8 cellular contexts compared by ENCODE assay signal in genomic region chr18:31741096-31741735, GRCh38. TPM values are rescaled to one million over a fixed set of nuclear protein-coding genes. Genes with fewer than 3 reads are reported as not detected.
A peak's percentile ranks its signal among the peaks of the same experiment; 100 is the strongest.
DNase-seq lines count a peak whose midpoint lies in the region; ATAC-seq, FAIRE-seq and TF ChIP-seq lines count a peak whose summit lies in the region.

No MANE protein-coding gene starts in this region.

- H3K27ac Mint-ChIP-seq in osteocyte (ENCODE audit: unreplicated experiment) = no peak overlapping the region

- H3K9me1 ChIP-seq in endothelial cell of umbilical vein (replicated peaks; ENCODE audit: control insufficient read depth, extremely low read depth, insufficient read depth, low read length) = no peaks in the 10 kb centered on the region

- H3K9ac ChIP-seq in endothelial cell of umbilical vein (replicated peaks; ENCODE audit: extremely low read depth, insufficient read depth, low read length) = no peak overlapping the region

- dilution Hi-C loops in endothelial cell of umbilical vein (cut with MboI; ENCODE audit: extremely low pct_ligation_motif_present, low sequenced_read_pairs) = no loop called here

- H3K27ac ChIP-seq in endothelial cell of umbilical vein (ENCODE audit: insufficient read depth, low read depth, low read length) = no peak overlapping the region

- no peaks in the 10 kb centered on the region for H4K20me1 ChIP-seq in endothelial cell of umbilical vein (replicated peaks; ENCODE audit: control insufficient read depth, extremely low read depth, insufficient read depth, low read length)

- no peak overlapping the region for H3K4me2 ChIP-seq in endothelial cell of umbilical vein (ENCODE audit: insufficient read depth, low read length)

- no peaks in the 10 kb centered on the region for H3K36me3 ChIP-seq in endothelial cell of umbilical vein (ENCODE audit: control insufficient read depth in 2 of 2, extremely low read depth in 1 of 2, insufficient read depth in 2 of 2, low read length in 2 of 2)

- peak; percentile 68 for TF ChIP-seq CTCF in NB4 (IDR thresholded peaks at IDR 0.05; ENCODE audit: low read depth, low read length)
- peak; percentile 60 to 66 for TF ChIP-seq CTCF in endothelial cell of umbilical vein (IDR thresholded peaks at IDR 0.05; ENCODE audit: extremely low read depth in 1 of 2, insufficient read depth in 1 of 2, low read depth in 1 of 2, low read length in 2 of 2)
- TF ChIP-seq CTCF in osteocyte (IDR thresholded peaks at IDR 0.05) = peak; percentile 81

- no peaks in the 10 kb centered on the region for H3K4me1 ChIP-seq in endothelial cell of umbilical vein (ENCODE audit: control insufficient read depth, extremely low read depth, insufficient read depth, low read length)

- no peaks in the 10 kb centered on the region for H3K79me2 ChIP-seq in endothelial cell of umbilical vein (ENCODE audit: control insufficient read depth, insufficient read depth, low read length)

- ATAC-seq in activated CD4-positive, CD25-positive, alpha-beta regulatory T cell treated with anti-CD3 and anti-CD28 coated beads, Interleukin-2, amount 50 U/mL, for 24 hours = no peak
- ATAC-seq in GM19452 (IDR thresholded peaks at IDR 0.05; ENCODE audit: unreplicated experiment) = no peak

- no peaks in the 10 kb centered on the region for H3K9me3 Mint-ChIP-seq in osteocyte (ENCODE audit: unreplicated experiment)

- no peak for TF ChIP-seq POLR2A in NB4 (IDR thresholded peaks at IDR 0.05; ENCODE audit: extremely low read depth, insufficient read length)
- no peak for TF ChIP-seq POLR2A in endothelial cell of umbilical vein (IDR thresholded peaks at IDR 0.05; ENCODE audit: low read depth, low read length)

- intact Hi-C loops in endothelial cell of umbilical vein (cut with micrococcal nuclease) = loop anchor here (1.0 to 5.0 kb wide), 4 partner anchors 76 to 236 kb away; no protein-coding TSS in a partner anchor

- POLR2A ChIA-PET in endothelial cell of umbilical vein (lab: Charles Lee) = no interaction called here

- H3K36me3 Mint-ChIP-seq in osteocyte (ENCODE audit: unreplicated experiment) = no peaks in the 10 kb centered on the region

- H3K4me3 Mint-ChIP-seq in osteocyte (ENCODE audit: unreplicated experiment) = no peak overlapping the region

- H3K27me3 ChIP-seq in endothelial cell of umbilical vein (ENCODE audit: control insufficient read depth in 2 of 2, insufficient read depth in 2 of 2, low read length in 2 of 2) = no peaks in the 10 kb centered on the region

- BruUV-seq in endothelial cell of umbilical vein (replicated peaks; lab: Mats Ljungman, UMichigan) = no TSS peak

- H3K9me3 ChIP-seq in endothelial cell of umbilical vein (replicated peaks; ENCODE audit: control insufficient read depth, insufficient read depth, low read length) = no peaks in the 10 kb centered on the region

- CTCF ChIA-PET in endothelial cell of umbilical vein (lab: Charles Lee) = interaction anchor here (0.6 to 1.7 kb wide), 11 partner anchors 9 to 473 kb away, joined by 3 to 14 read pairs (median 4); no protein-coding TSS in a partner anchor

- H3K4me3 ChIP-seq in NB4 (ENCODE audit: low read depth, low read length) (no peak overlapping the region), endothelial cell of umbilical vein (replicated peaks in 1 of 3; ENCODE audit: insufficient read depth in 1 of 3, low read depth in 1 of 3, low read length in 3 of 3) (no peak overlapping the region)

- H3K27me3 Mint-ChIP-seq in osteocyte (ENCODE audit: unreplicated experiment) = peaks cover 2% of the 10 kb centered on the region

- no peaks in the 10 kb centered on the region for H3K4me1 Mint-ChIP-seq in osteocyte (ENCODE audit: unreplicated experiment)

- FAIRE-seq in endothelial cell of umbilical vein (lab: Jason Lieb, UNC) = peak; percentile 43

- no peak overlapping the region for H2AFZ ChIP-seq in endothelial cell of umbilical vein (ENCODE audit: low read depth, low read length)

- DNase-seq in activated CD4-positive, CD25-positive, alpha-beta regulatory T cell (lab: John Stamatoyannopoulos, UW) = peak; percentile 1 to 27 (median 9)
- DNase-seq in NB4 (ENCODE audit: low read depth) (peak; percentile 63), endothelial cell of umbilical vein (ENCODE audit: low read depth, low spot score) (peak; percentile 44), osteocyte (ENCODE audit: extremely low spot score, unreplicated experiment) (no peak), NCI-H510A (lab: John Stamatoyannopoulos, UW) (no peak)
- DNase-seq in activated CD4-positive, alpha-beta T cell treated with anti-CD3 and anti-CD28 coated beads for 24 hours (ENCODE audit: low read depth in 2 of 2) = peak; percentile 34 to 38

TF ChIP-seq in endothelial cell of umbilical vein, 7 proteins besides CTCF, POLR2A, EP300 and RAD21:
- TF ChIP-seq FOS (IDR thresholded peaks at IDR 0.05; ENCODE audit: borderline replicate concordance, insufficient read depth, low read length) (no peak), EZH2 (IDR thresholded peaks at IDR 0.05; ENCODE audit: borderline replicate concordance, low read depth, low read length, severe bottlenecking) (no peak), MYC (IDR thresholded peaks at IDR 0.05; ENCODE audit: low read depth, low read length) (no peak), MAX (IDR thresholded peaks at IDR 0.05; ENCODE audit: insufficient read depth, insufficient read length) (no peak), POLR2AphosphoS5 (IDR thresholded peaks at IDR 0.05; ENCODE audit: insufficient read depth, low read depth, low read length) (no peak), GATA2 (IDR thresholded peaks at IDR 0.05; ENCODE audit: insufficient read depth, insufficient read length, low read depth, low read length) (no peak), JUN (IDR thresholded peaks at IDR 0.05; ENCODE audit: borderline replicate concordance, insufficient read depth, insufficient read length, low read depth) (no peak)

RNA-seq across cellular contexts. Expression of gene SLC25A52, which starts 19.5 kb away (rescaled TPM):
- total RNA-seq in endothelial cell of umbilical vein (not detected in 2 replicates), osteocyte (not detected in 2 replicates)
- 0.06 TPM in 1 of 2 replicates, not detected in the other for polyA plus RNA-seq in endothelial cell of umbilical vein
- polyA plus RNA-seq in endothelial cell of umbilical vein (2011; cell fraction: cytosol; rRNA removed) = 0.05 TPM in 1 of 2 replicates, not detected in the other
- polyA plus RNA-seq in endothelial cell of umbilical vein (2011; cell fraction: nucleus; rRNA removed) = 0.28 TPM in 1 of 2 replicates, not detected in the other
- not detected in 2 replicates for polyA plus RNA-seq in endothelial cell of umbilical vein (2012)
- polyA minus RNA-seq in endothelial cell of umbilical vein = not detected in 2 replicates
- polyA minus RNA-seq in endothelial cell of umbilical vein (2011; cell fraction: cytosol; rRNA and poly(A)+ RNA removed) = not detected
- 0.43 TPM in 1 of 2 replicates, not detected in the other for polyA minus RNA-seq in endothelial cell of umbilical vein (2011; cell fraction: nucleus; rRNA and poly(A)+ RNA removed)

RNA-seq across cellular contexts. Expression of gene B4GALT6, which starts 56.8 kb away (rescaled TPM):
- total RNA-seq in endothelial cell of umbilical vein (24.2 and 25.2 TPM in 2 replicates), osteocyte (13.9 and 14.4 TPM in 2 replicates)
- polyA plus RNA-seq in endothelial cell of umbilical vein = 2.9 and 3.9 TPM in 2 replicates
- 4.7 and 4.8 TPM in 2 replicates for polyA plus RNA-seq in endothelial cell of umbilical vein (2011; cell fraction: cytosol; rRNA removed)
- polyA plus RNA-seq in endothelial cell of umbilical vein (2011; cell fraction: nucleus; rRNA removed) = 10.8 and 12.9 TPM in 2 replicates
- 23.5 and 24.6 TPM in 2 replicates for polyA plus RNA-seq in endothelial cell of umbilical vein (2012)
- 8.4 and 10.5 TPM in 2 replicates for polyA minus RNA-seq in endothelial cell of umbilical vein
- 1.2 TPM for polyA minus RNA-seq in endothelial cell of umbilical vein (2011; cell fraction: cytosol; rRNA and poly(A)+ RNA removed)
- polyA minus RNA-seq in endothelial cell of umbilical vein (2011; cell fraction: nucleus; rRNA and poly(A)+ RNA removed) = 6.4 and 8.8 TPM in 2 replicates

Comparison
In these comparisons a context has a peak if more than half of its experiments do, and no peak if none do; other contexts are left out.
1. DNase-seq: peak in activated CD4-positive, CD25-positive, alpha-beta regulatory T cell (4 of 4), NB4 (single experiment), activated CD4-positive, alpha-beta T cell treated with anti-CD3 and anti-CD28 coated beads for 24 hours (2 of 2) and endothelial cell of umbilical vein (single experiment); none in osteocyte (single experiment) and NCI-H510A (single experiment).
2. Peak in every context shown above with its lines, with median percentiles within 50 percentile points of each other: CTCF ChIP-seq.